ENCODE assay signal across 8 cellular contexts in genomic region chr12:2752676-2753371, GRCh38. TPM values are rescaled to one million over a fixed set of nuclear protein-coding genes. Genes with fewer than 3 reads are reported as not detected.
DNase-seq lines count a peak whose midpoint lies in the region; ATAC-seq and TF ChIP-seq lines count a peak whose summit lies in the region.

No MANE protein-coding gene starts in this region.

- no peak for TF ChIP-seq POLR2A in heart left ventricle (IDR thresholded peaks at IDR 0.05)
- no peak for TF ChIP-seq POLR2A in uterus (IDR thresholded peaks at IDR 0.05)

- H3K27me3 ChIP-seq in heart left ventricle (peaks cover 0 to 19% (median 0%) of the 10 kb centered on the region in 9 donors), psoas muscle (ENCODE audit: insufficient read depth in 3 of 3, low read length in 2 of 3) (peaks cover 0 to 4% (median 0%) of the 10 kb centered on the region in 3 donors), uterus (no peaks in the 10 kb centered on the region)

- H3K4me1 ChIP-seq in heart left ventricle (peaks cover 0 to 3% (median 0%) of the 10 kb centered on the region in 12 donors), psoas muscle (no peaks in the 10 kb centered on the region), uterus (no peaks in the 10 kb centered on the region)

- intact Hi-C loops in heart left ventricle (cut with DNase I), result no loop called here
- intact Hi-C loops in psoas muscle (cut with DNase I), result no loop called here
- intact Hi-C loops in uterus (cut with DNase I; ENCODE audit: low total_unique reads), result no loop called here

- no peaks in the 10 kb centered on the region for H3K9me3 Mint-ChIP-seq in T-helper 1 cell treated with Interleukin-12 subunit alpha and Interleukin-12 subunit beta and Interleukin-4 antibody, amounts not matched to agents 30 μg/mL and 1 μg/mL, for 36 hours
- peaks cover 3% of the 10 kb centered on the region for H3K9me3 Mint-ChIP-seq in activated naive CD8-positive, alpha-beta T cell treated with anti-CD3 and anti-CD28 coated beads, Interleukin-2, amount 10 ng/mL, durations not matched to agents 7 days and 5 days

- POLR2A ChIA-PET in activated naive CD8-positive, alpha-beta T cell treated with anti-CD3 and anti-CD28 coated beads, Interleukin-2, amount 10 ng/mL, durations not matched to agents 7 days and 5 days (lab: Charles Lee), result no interaction called here

- TF ChIP-seq CTCF in heart left ventricle (IDR thresholded peaks at IDR 0.05) (peak in 2 of 12 donors; percentile 4 to 12), psoas muscle (IDR thresholded peaks at IDR 0.05) (no peak), uterus (IDR thresholded peaks at IDR 0.05) (peak in 1 of 4 experiments; percentile 5)

- H3K4me3 Mint-ChIP-seq in T-helper 1 cell treated with Interleukin-12 subunit alpha and Interleukin-12 subunit beta and Interleukin-4 antibody, amounts not matched to agents 30 μg/mL and 1 μg/mL, for 36 hours, result no peak overlapping the region
- H3K4me3 Mint-ChIP-seq in activated naive CD8-positive, alpha-beta T cell treated with anti-CD3 and anti-CD28 coated beads, Interleukin-2, amount 10 ng/mL, durations not matched to agents 7 days and 5 days, result no peak overlapping the region

- H3K9me3 ChIP-seq in heart left ventricle (no peaks in the 10 kb centered on the region), psoas muscle (no peaks in the 10 kb centered on the region), uterus (no peaks in the 10 kb centered on the region)

- peaks cover 2% of the 10 kb centered on the region for H3K4me1 Mint-ChIP-seq in T-helper 1 cell treated with Interleukin-12 subunit alpha and Interleukin-12 subunit beta and Interleukin-4 antibody, amounts not matched to agents 30 μg/mL and 1 μg/mL, for 36 hours (ENCODE audit: low read depth)
- H3K4me1 Mint-ChIP-seq in activated naive CD8-positive, alpha-beta T cell treated with anti-CD3 and anti-CD28 coated beads, Interleukin-2, amount 10 ng/mL, durations not matched to agents 7 days and 5 days, result peaks cover 4% of the 10 kb centered on the region

- peak overlapping the region; percentile 46 for H3K27ac Mint-ChIP-seq in T-helper 1 cell treated with Interleukin-12 subunit alpha and Interleukin-12 subunit beta and Interleukin-4 antibody, amounts not matched to agents 30 μg/mL and 1 μg/mL, for 36 hours
- no peak overlapping the region for H3K27ac Mint-ChIP-seq in activated naive CD8-positive, alpha-beta T cell treated with anti-CD3 and anti-CD28 coated beads, Interleukin-2, amount 10 ng/mL, durations not matched to agents 7 days and 5 days

- H3K36me3 Mint-ChIP-seq in T-helper 1 cell treated with Interleukin-12 subunit alpha and Interleukin-12 subunit beta and Interleukin-4 antibody, amounts not matched to agents 30 μg/mL and 1 μg/mL, for 36 hours (ENCODE audit: low read depth), result no peaks in the 10 kb centered on the region
- peaks cover 1% of the 10 kb centered on the region for H3K36me3 Mint-ChIP-seq in activated naive CD8-positive, alpha-beta T cell treated with anti-CD3 and anti-CD28 coated beads, Interleukin-2, amount 10 ng/mL, durations not matched to agents 7 days and 5 days

- H3K36me3 ChIP-seq in heart left ventricle, result no peaks in the 10 kb centered on the region
- no peaks in the 10 kb centered on the region for H3K36me3 ChIP-seq in psoas muscle (ENCODE audit: insufficient read depth in 1 of 2, low read depth in 1 of 2)
- no peaks in the 10 kb centered on the region for H3K36me3 ChIP-seq in uterus

- H3K4me3 ChIP-seq in heart left ventricle, result no peak overlapping the region
- H3K4me3 ChIP-seq in psoas muscle, result no peak overlapping the region
- no peak overlapping the region for H3K4me3 ChIP-seq in uterus

- H3K27ac ChIP-seq in heart left ventricle (no peak overlapping the region), psoas muscle (no peak overlapping the region), uterus (no peak overlapping the region)

- 6 to 8% (median 7%) methylated on average over 23 to 58 of the region's 58 CpGs for WGBS in heart left ventricle, 4 donors
- WGBS in psoas muscle, 3 donors, result 6 to 7% (median 6%) methylated on average over 46 to 58 of the region's 58 CpGs

- ATAC-seq in HG03108 (IDR thresholded peaks at IDR 0.05; ENCODE audit: unreplicated experiment), result peak; percentile 76
- ATAC-seq in activated naive CD8-positive, alpha-beta T cell treated with anti-CD3 and anti-CD28 coated beads, Interleukin-2, amount 10 ng/mL, durations not matched to agents 7 days and 5 days (ENCODE audit: low read depth), result peak; percentile 99
- peak; percentile 95 to 99 (median 98) for ATAC-seq in heart left ventricle
- peak; percentile 68 to 97 (median 89) for ATAC-seq in psoas muscle

- H3K27me3 Mint-ChIP-seq in T-helper 1 cell treated with Interleukin-12 subunit alpha and Interleukin-12 subunit beta and Interleukin-4 antibody, amounts not matched to agents 30 μg/mL and 1 μg/mL, for 36 hours (ENCODE audit: low read depth), result peaks cover 37% of the 10 kb centered on the region
- peaks cover 35% of the 10 kb centered on the region for H3K27me3 Mint-ChIP-seq in activated naive CD8-positive, alpha-beta T cell treated with anti-CD3 and anti-CD28 coated beads, Interleukin-2, amount 10 ng/mL, durations not matched to agents 7 days and 5 days

- DNase-seq in AG08395 (ENCODE audit: low spot score), result peak; percentile 74
- DNase-seq in activated naive CD8-positive, alpha-beta T cell treated with anti-CD3 and anti-CD28 coated beads, Interleukin-2, amount 10 ng/mL, durations not matched to agents 7 days and 5 days, result peak; percentile 93
- DNase-seq in heart left ventricle, result peak; percentile 73 to 88 (median 77)
- peak; percentile 68 to 82 for DNase-seq in psoas muscle
- DNase-seq in uterus, result peak; percentile 61 to 77
- no peak for DNase-seq in DMS 273 (lab: John Stamatoyannopoulos, UW; ENCODE audit: unreplicated experiment)

RNA-seq across cellular contexts. Expression of gene FKBP4, which starts 41.9 kb away (rescaled TPM):
- total RNA-seq in activated naive CD8-positive, alpha-beta T cell treated with anti-CD3 and anti-CD28 coated beads, Interleukin-2, amount 10 ng/mL, durations not matched to agents 7 days and 5 days, result 10 to 100 TPM; 62.3 to 67.7 TPM
- total RNA-seq in heart left ventricle (10 to 100 TPM; 25.8 to 76.2 (median 44.0) TPM), psoas muscle (100 to 1,000 TPM in 2 of 4 donors, 10 to 100 TPM in 2; 80.7 to 122 (median 92.0) TPM), uterus (10 to 100 TPM in 3 of 4 donors, 1 to 10 TPM in 1; 8.5 to 59.0 (median 36.7) TPM)
- polyA plus RNA-seq in heart left ventricle (10 to 100 TPM; 25.4 to 84.9 TPM), psoas muscle (100 to 1,000 TPM in 1 of 3 donors, 10 to 100 TPM in 2; 62.4 to 116 (median 86.2) TPM)

RNA-seq across cellular contexts. Expression of gene ITFG2, which starts 59.6 kb away (rescaled TPM):
- 10 to 100 TPM; 66.2 to 66.8 TPM for total RNA-seq in activated naive CD8-positive, alpha-beta T cell treated with anti-CD3 and anti-CD28 coated beads, Interleukin-2, amount 10 ng/mL, durations not matched to agents 7 days and 5 days
- total RNA-seq in heart left ventricle (10 to 100 TPM in 6 of 9 donors, 1 to 10 TPM in 3; 7.6 to 21.7 (median 12.1) TPM), psoas muscle (10 to 100 TPM in 2 of 4 donors, 1 to 10 TPM in 2; 5.1 to 12.0 (median 9.3) TPM), uterus (10 to 100 TPM; 30.5 to 92.6 (median 35.0) TPM)
- polyA plus RNA-seq in heart left ventricle (10 to 100 TPM; 10.2 to 15.6 TPM), psoas muscle (10 to 100 TPM in 1 of 3 donors, 1 to 10 TPM in 2; 7.8 to 12.8 (median 8.8) TPM)
